Comparison of ENCODE assay signal across 19 cellular contexts in genomic region chr2:24327988-24328387, GRCh38. TPM values are rescaled to one million over a fixed set of nuclear protein-coding genes. Genes with fewer than 3 reads are reported as not detected.
DNase-seq lines count a peak whose midpoint lies in the region; ATAC-seq and TF ChIP-seq lines count a peak whose summit lies in the region.
"Had no signal": no experiment of that assay in that cellular context is flagged by ENCODE, and none has a peak within 500 bp of the region (broad histone marks: within the 10 kb centered on the region; RNA-seq: fewer than 3 reads in every experiment).

No MANE protein-coding gene starts in this region.

- no peaks in the 10 kb centered on the region for H3K27me3 ChIP-seq in sigmoid colon
- H3K27me3 ChIP-seq: breast epithelium, esophagus squamous epithelium had no signal

- peaks cover 20% of the 10 kb centered on the region for H3K36me3 Mint-ChIP-seq in activated B cell treated with CpG ODN at 0.5 μM for 24 hours (ENCODE audit: low read depth)
- H3K36me3 Mint-ChIP-seq in activated CD8-positive, alpha-beta T cell treated with anti-CD3 and anti-CD28 coated beads, Interleukin-2, amount 10 ng/mL, durations not matched to agents 7 days and 5 days (ENCODE audit: low read depth): peaks cover 13% of the 10 kb centered on the region

- DNase-seq in Right ventricle myocardium inferior (ENCODE audit: missing footprints) (no peak), cardiac septum (ENCODE audit: low spot score) (no peak), activated B cell treated with CpG ODN at 0.5 μM for 24 hours (no peak), left lobe of liver (ENCODE audit: low spot score) (no peak), sigmoid colon (no peak), SIG-M5 (lab: John Stamatoyannopoulos, UW) (no peak), foreskin melanocyte (no peak)
- no peak for DNase-seq in activated CD8-positive, alpha-beta T cell treated with anti-CD3 and anti-CD28 coated beads, Interleukin-2, amount 10 ng/mL, durations not matched to agents 7 days and 5 days
- DNase-seq: ACHN; CD4-positive, alpha-beta memory T cell; DND-41; esophagus squamous epithelium; NCI-H1048; NCI-H2171; T-helper 2 cell had no signal

- peak overlapping the region; percentile 24 for H3K4me3 Mint-ChIP-seq in activated B cell treated with CpG ODN at 0.5 μM for 24 hours
- H3K4me3 Mint-ChIP-seq in activated CD8-positive, alpha-beta T cell treated with anti-CD3 and anti-CD28 coated beads, Interleukin-2, amount 10 ng/mL, durations not matched to agents 7 days and 5 days: no peak overlapping the region
- H3K4me3 Mint-ChIP-seq: activated T-helper 17 cell treated with anti-CD3 and anti-CD28 coated beads, Interleukin-2, amount 50 U/mL, for 72 hours; CD4-positive, alpha-beta memory T cell; mesothelial cell of epicardium had no signal

- no peak for TF ChIP-seq EP300 in sigmoid colon (IDR thresholded peaks at IDR 0.05)

- peaks cover 0 to 28% (median 20%) of the 10 kb centered on the region in 4 donors for H3K4me1 ChIP-seq in sigmoid colon
- H3K4me1 ChIP-seq: breast epithelium had no signal

- no peak for TF ChIP-seq POLR2A in sigmoid colon (IDR thresholded peaks at IDR 0.05)

- 61 to 73% methylated on average over 3 of the region's 3 CpGs for WGBS in sigmoid colon, 2 donors

- POLR2A ChIA-PET in activated B cell treated with CpG ODN at 0.5 μM for 24 hours (lab: Charles Lee): interaction anchor here (0.7 to 6.9 kb wide), 6 partner anchors 12 to 32 kb away, joined by 3 to 95 read pairs (median 4); partner anchors contain the start of gene ITSN2
- POLR2A ChIA-PET in activated CD8-positive, alpha-beta T cell treated with anti-CD3 and anti-CD28 coated beads, Interleukin-2, amount 10 ng/mL, durations not matched to agents 7 days and 5 days (lab: Charles Lee): no interaction called here

- no peaks in the 10 kb centered on the region for H3K27me3 Mint-ChIP-seq in activated B cell treated with CpG ODN at 0.5 μM for 24 hours
- no peaks in the 10 kb centered on the region for H3K27me3 Mint-ChIP-seq in activated CD8-positive, alpha-beta T cell treated with anti-CD3 and anti-CD28 coated beads, Interleukin-2, amount 10 ng/mL, durations not matched to agents 7 days and 5 days (ENCODE audit: low read depth)
- H3K27me3 Mint-ChIP-seq: activated T-helper 17 cell treated with anti-CD3 and anti-CD28 coated beads, Interleukin-2, amount 50 U/mL, for 72 hours; CD4-positive, alpha-beta memory T cell had no signal

- CTCF ChIA-PET in activated B cell treated with CpG ODN at 0.5 μM for 24 hours (lab: Charles Lee): interaction anchor here (2.5 kb wide), 1 partner anchor 12 kb away, joined by 8 read pairs; no protein-coding TSS in a partner anchor
- CTCF ChIA-PET in activated CD8-positive, alpha-beta T cell treated with anti-CD3 and anti-CD28 coated beads, Interleukin-2, amount 10 ng/mL, durations not matched to agents 7 days and 5 days (lab: Charles Lee): interaction anchor here (1.0 kb wide), 1 partner anchor 37 kb away, joined by 3 read pairs; no protein-coding TSS in a partner anchor

- H3K9me3 Mint-ChIP-seq in activated B cell treated with CpG ODN at 0.5 μM for 24 hours: no peaks in the 10 kb centered on the region
- no peaks in the 10 kb centered on the region for H3K9me3 Mint-ChIP-seq in activated CD8-positive, alpha-beta T cell treated with anti-CD3 and anti-CD28 coated beads, Interleukin-2, amount 10 ng/mL, durations not matched to agents 7 days and 5 days (ENCODE audit: insufficient read depth)
- H3K9me3 Mint-ChIP-seq: activated T-helper 17 cell treated with anti-CD3 and anti-CD28 coated beads, Interleukin-2, amount 50 U/mL, for 72 hours; CD4-positive, alpha-beta memory T cell had no signal

- H3K27ac Mint-ChIP-seq in activated B cell treated with CpG ODN at 0.5 μM for 24 hours: peak overlapping the region; percentile 80
- no peak overlapping the region for H3K27ac Mint-ChIP-seq in activated CD8-positive, alpha-beta T cell treated with anti-CD3 and anti-CD28 coated beads, Interleukin-2, amount 10 ng/mL, durations not matched to agents 7 days and 5 days
- H3K27ac Mint-ChIP-seq: activated T-helper 17 cell treated with anti-CD3 and anti-CD28 coated beads, Interleukin-2, amount 50 U/mL, for 72 hours; CD4-positive, alpha-beta memory T cell; mesothelial cell of epicardium had no signal

- no peak overlapping the region for H3K4me3 ChIP-seq in sigmoid colon
- H3K4me3 ChIP-seq: breast epithelium, esophagus squamous epithelium had no signal

- no peak overlapping the region for H3K27ac ChIP-seq in sigmoid colon
- H3K27ac ChIP-seq: breast epithelium, esophagus squamous epithelium, HL-60 had no signal

- TF ChIP-seq CTCF in activated B cell treated with CpG ODN at 0.5 μM for 24 hours (IDR thresholded peaks at IDR 0.05) (no peak), sigmoid colon (IDR thresholded peaks at IDR 0.05) (no peak)

- intact Hi-C loops in Right ventricle myocardium inferior (cut with DNase I): no loop called here
- intact Hi-C loops in cardiac septum (cut with DNase I): no loop called here
- intact Hi-C loops in activated B cell treated with CpG ODN at 0.5 μM for 24 hours (cut with micrococcal nuclease): loop anchor here (2.0 kb wide), 1 partner anchor 15 kb away; no protein-coding TSS in a partner anchor
- intact Hi-C loops in sigmoid colon (cut with DNase I): no loop called here

- ATAC-seq in Right ventricle myocardium inferior (peak; percentile 51), activated B cell treated with CpG ODN at 0.5 μM for 24 hours (ENCODE audit: low read depth) (no peak), left lobe of liver (peak; percentile 18)
- ATAC-seq in activated CD8-positive, alpha-beta T cell treated with anti-CD3 and anti-CD28 coated beads, Interleukin-2, amount 10 ng/mL, durations not matched to agents 7 days and 5 days: no peak
- ATAC-seq: activated T-helper 17 cell treated with anti-CD3 and anti-CD28 coated beads, Interleukin-2, amount 50 U/mL, for 72 hours had no signal

- peaks cover 77% of the 10 kb centered on the region for H3K4me1 Mint-ChIP-seq in activated B cell treated with CpG ODN at 0.5 μM for 24 hours
- peaks cover 10% of the 10 kb centered on the region for H3K4me1 Mint-ChIP-seq in activated CD8-positive, alpha-beta T cell treated with anti-CD3 and anti-CD28 coated beads, Interleukin-2, amount 10 ng/mL, durations not matched to agents 7 days and 5 days (ENCODE audit: low read depth)

- H3K36me3 ChIP-seq in sigmoid colon: no peaks in the 10 kb centered on the region
- H3K36me3 ChIP-seq: breast epithelium had no signal

- no peaks in the 10 kb centered on the region for H3K9me3 ChIP-seq in sigmoid colon
- H3K9me3 ChIP-seq: breast epithelium, esophagus squamous epithelium had no signal

RNA-seq across cellular contexts. Expression of gene ITSN2, which starts 32.3 kb away (rescaled TPM):
- 41.3 TPM for total RNA-seq in Right ventricle myocardium inferior
- total RNA-seq in cardiac septum: 46.1 TPM
- total RNA-seq in activated B cell treated with CpG ODN at 0.5 μM for 24 hours: 147 and 156 TPM in 2 replicates
- 21.7 TPM for total RNA-seq in left lobe of liver
- total RNA-seq in sigmoid colon: 10 to 100 TPM; 56.0 to 73.6 (median 58.1) TPM
- 10 to 100 TPM; 19.2 to 27.0 (median 19.7) TPM for polyA plus RNA-seq in sigmoid colon
- 10 to 100 TPM; 69.7 to 71.2 TPM for total RNA-seq in activated CD8-positive, alpha-beta T cell treated with anti-CD3 and anti-CD28 coated beads, Interleukin-2, amount 10 ng/mL, durations not matched to agents 7 days and 5 days

Comparison
In these comparisons a context has a peak if more than half of its experiments do, and no peak if none do; other contexts are left out.
1. ATAC-seq: peak in Right ventricle myocardium inferior (single experiment) and left lobe of liver (single experiment); none in activated B cell treated with CpG ODN at 0.5 μM for 24 hours (single experiment) and activated CD8-positive, alpha-beta T cell treated with anti-CD3 and anti-CD28 coated beads, Interleukin-2, amount 10 ng/mL, durations not matched to agents 7 days and 5 days (single experiment).